15 cellular contexts compared by ENCODE assay signal in genomic region chr16:73060216-73060615, GRCh38. TPM values are rescaled to one million over a fixed set of nuclear protein-coding genes. Genes with fewer than 3 reads are reported as not detected.
DNase-seq lines count a peak whose midpoint lies in the region; ATAC-seq, FAIRE-seq and TF ChIP-seq lines count a peak whose summit lies in the region.
"Had no signal": no experiment of that assay in that cellular context is flagged by ENCODE, and none has a peak within 500 bp of the region (broad histone marks: within the 10 kb centered on the region; RNA-seq: fewer than 3 reads in every experiment).

No MANE protein-coding gene starts in this region.

- H3K36me3 ChIP-seq in RWPE2 (ENCODE audit: low read depth) = peaks cover 7% of the 10 kb centered on the region; the same call in 1 of the 2 replicates

- H3K4me1 ChIP-seq in RWPE2 (ENCODE audit: insufficient read depth, poor library complexity, severe bottlenecking) = peaks cover 28% of the 10 kb centered on the region

- no peak for ATAC-seq in RWPE2 (ENCODE audit: low read depth)
- ATAC-seq in activated T-cell treated with anti-CD3 and anti-CD28 coated beads, Interleukin-2, amount 50 U/mL, for 72 hours (replicated peaks in 1 of 2) = no peak
- ATAC-seq: activated CD8-positive, alpha-beta T cell treated with anti-CD3 and anti-CD28 coated beads, Interleukin-2, amount 10 ng/mL, durations not matched to agents 7 days and 5 days had no signal

- peaks cover 6 to 20% of the 10 kb centered on the region in 2 donors for H3K36me3 Mint-ChIP-seq in CD14-positive monocyte
- H3K36me3 Mint-ChIP-seq in activated T-cell treated with anti-CD3 and anti-CD28 coated beads, Interleukin-2, amount 50 U/mL, for 72 hours (ENCODE audit: insufficient read depth in 2 of 2) = peaks cover 4 to 6% of the 10 kb centered on the region in 2 donors

- peaks cover 59 to 65% (median 61%) of the 10 kb centered on the region in 3 donors for H3K27me3 Mint-ChIP-seq in CD14-positive monocyte (ENCODE audit: low read depth in 3 of 3)
- H3K27me3 Mint-ChIP-seq in activated T-cell treated with anti-CD3 and anti-CD28 coated beads, Interleukin-2, amount 50 U/mL, for 72 hours (ENCODE audit: low read depth) = peaks cover 80% of the 10 kb centered on the region

- H3K4me3 Mint-ChIP-seq in CD14-positive monocyte = peak overlapping the region; percentile 94 to 95
- no peak overlapping the region for H3K4me3 Mint-ChIP-seq in activated T-cell treated with anti-CD3 and anti-CD28 coated beads, Interleukin-2, amount 50 U/mL, for 72 hours

- no peaks in the 10 kb centered on the region for H3K9me3 ChIP-seq in RWPE2 (ENCODE audit: severe bottlenecking)

- FAIRE-seq in GM12891 (lab: Jason Lieb, UNC) = no peak

- no peak for TF ChIP-seq CTCF in CD14-positive monocyte (IDR thresholded peaks at IDR 0.05)
- no peak for TF ChIP-seq CTCF in RWPE2 (IDR thresholded peaks at IDR 0.05; ENCODE audit: poor library complexity, severe bottlenecking)
- TF ChIP-seq CTCF in fibroblast of the aortic adventitia (IDR thresholded peaks at IDR 0.05; ENCODE audit: insufficient read depth, low read length) = no peak

- peak overlapping the region; percentile 93 for H3K27ac ChIP-seq in RWPE2 (ENCODE audit: poor library complexity, severe bottlenecking)

- intact Hi-C loops in CD14-positive monocyte (cut with micrococcal nuclease) = loop anchor here in 1 of 2 donors (5.0 to 10.0 kb wide), 3 partner anchors 128 to 885 kb away; partner anchors contain the start of gene PMFBP1

- TF ChIP-seq POLR2A in GM12891 (IDR thresholded peaks at IDR 0.05; ENCODE audit: low read depth, low read length) = no peak

- peaks cover 74% of the 10 kb centered on the region for H3K4me1 Mint-ChIP-seq in CD14-positive monocyte
- peaks cover 23% of the 10 kb centered on the region for H3K4me1 Mint-ChIP-seq in activated T-cell treated with anti-CD3 and anti-CD28 coated beads, Interleukin-2, amount 50 U/mL, for 72 hours (ENCODE audit: low read depth)

- peaks cover 0 to 20% (median 9%) of the 10 kb centered on the region in 7 donors for H3K9me3 Mint-ChIP-seq in CD14-positive monocyte
- no peaks in the 10 kb centered on the region for H3K9me3 Mint-ChIP-seq in activated T-cell treated with anti-CD3 and anti-CD28 coated beads, Interleukin-2, amount 50 U/mL, for 72 hours
- H3K9me3 Mint-ChIP-seq: activated naive CD8-positive, alpha-beta T cell treated with anti-CD3 and anti-CD28 coated beads, Interleukin-2, amount 10 ng/mL, durations not matched to agents 7 days and 5 days had no signal

- peak overlapping the region in 1 of 7 donors; percentile 59 for H3K27ac Mint-ChIP-seq in CD14-positive monocyte
- H3K27ac Mint-ChIP-seq in activated T-cell treated with anti-CD3 and anti-CD28 coated beads, Interleukin-2, amount 50 U/mL, for 72 hours = no peak overlapping the region
- H3K27ac Mint-ChIP-seq: activated CD8-positive, alpha-beta T cell treated with anti-CD3 and anti-CD28 coated beads, Interleukin-2, amount 10 ng/mL, durations not matched to agents 7 days and 5 days; activated naive CD8-positive, alpha-beta T cell treated with anti-CD3 and anti-CD28 coated beads, Interleukin-2, amount 10 ng/mL, durations not matched to agents 7 days and 5 days; CD4-positive, alpha-beta memory T cell had no signal

- no peaks in the 10 kb centered on the region for H3K27me3 ChIP-seq in RWPE2 (ENCODE audit: insufficient read depth, poor library complexity, severe bottlenecking)

- DNase-seq in CD14-positive monocyte (ENCODE audit: low spot score) = no peak
- DNase-seq in RWPE2 (ENCODE audit: low spot score) = no peak
- no peak for DNase-seq in fibroblast of the aortic adventitia (ENCODE audit: low read depth)
- DNase-seq in retina = peak; percentile 45
- no peak for DNase-seq in GM12891 (ENCODE audit: insufficient read length, low spot score)
- DNase-seq in Kasumi-1 (lab: John Stamatoyannopoulos, UW) = no peak
- no peak for DNase-seq in activated T-cell treated with anti-CD3 and anti-CD28 coated beads, Interleukin-2, amount 50 U/mL, for 72 hours
- no peak for DNase-seq in HuH-7 (ENCODE audit: low spot score)
- DNase-seq: activated CD8-positive, alpha-beta T cell treated with anti-CD3 and anti-CD28 coated beads, Interleukin-2, amount 10 ng/mL, durations not matched to agents 7 days and 5 days; activated naive CD8-positive, alpha-beta T cell treated with anti-CD3 and anti-CD28 coated beads, Interleukin-2, amount 10 ng/mL, durations not matched to agents 7 days and 5 days; CD4-positive, alpha-beta memory T cell; HCEC 1CT; MV-4-11; NK-92 treated with Interleukin-12 subunit alpha and Interleukin-12 subunit beta, amount 100 ng/mL, for 24 hours; stimulated activated CD4-positive, alpha-beta T cell treated with anti-CD3 and anti-CD28 coated beads, Interleukin-4, amount 100 ng/mL, for 4 hours had no signal

- H3K4me3 ChIP-seq in RWPE2 (ENCODE audit: severe bottlenecking) = no peak overlapping the region
- peak overlapping the region; percentile 45 for H3K4me3 ChIP-seq in fibroblast of the aortic adventitia (ENCODE audit: low read depth, low read length)

TF ChIP-seq in GM12891, 5 proteins besides CTCF, POLR2A, EP300 and RAD21:
- TF ChIP-seq POLR2AphosphoS5 (IDR thresholded peaks at IDR 0.05; ENCODE audit: low read depth, low read length) (no peak), TAF1 (IDR thresholded peaks at IDR 0.05; ENCODE audit: low read depth, low read length) (no peak), POU2F2 (IDR thresholded peaks at IDR 0.05; ENCODE audit: low read depth, low read length) (no peak), PAX5 (IDR thresholded peaks at IDR 0.05; ENCODE audit: insufficient read depth, low read length, severe bottlenecking) (no peak), SPI1 (IDR thresholded peaks at IDR 0.05; ENCODE audit: low read depth, low read length) (no peak)

RNA-seq across cellular contexts. Expression of gene ZFHX3, which starts 12.3 kb away (rescaled TPM):
- under 1 TPM; 0.42 to 0.43 TPM for polyA plus RNA-seq in CD14-positive monocyte
- total RNA-seq in fibroblast of the aortic adventitia (ENCODE audit: low replicate concordance) = 4.8 and 8.1 TPM in 2 replicates
- polyA plus RNA-seq in GM12891 (2012; ENCODE audit: low read depth, missing spikeins) = 2.8 TPM
- total RNA-seq in activated T-cell treated with anti-CD3 and anti-CD28 coated beads, Interleukin-2, amount 50 U/mL, for 72 hours = 1 to 10 TPM in 1 of 2 donors, under 1 TPM in 1; 0.35 to 1.0 TPM

Comparison
In these comparisons a context has a peak if more than half of its experiments do, and no peak if none do; other contexts are left out.
1. H3K4me3 Mint-ChIP-seq: peak in CD14-positive monocyte (2 of 2); none in activated T-cell treated with anti-CD3 and anti-CD28 coated beads, Interleukin-2, amount 50 U/mL, for 72 hours (0 of 2).